ENCODE assay signal across 11 cellular contexts in the genomic region with DNA sequence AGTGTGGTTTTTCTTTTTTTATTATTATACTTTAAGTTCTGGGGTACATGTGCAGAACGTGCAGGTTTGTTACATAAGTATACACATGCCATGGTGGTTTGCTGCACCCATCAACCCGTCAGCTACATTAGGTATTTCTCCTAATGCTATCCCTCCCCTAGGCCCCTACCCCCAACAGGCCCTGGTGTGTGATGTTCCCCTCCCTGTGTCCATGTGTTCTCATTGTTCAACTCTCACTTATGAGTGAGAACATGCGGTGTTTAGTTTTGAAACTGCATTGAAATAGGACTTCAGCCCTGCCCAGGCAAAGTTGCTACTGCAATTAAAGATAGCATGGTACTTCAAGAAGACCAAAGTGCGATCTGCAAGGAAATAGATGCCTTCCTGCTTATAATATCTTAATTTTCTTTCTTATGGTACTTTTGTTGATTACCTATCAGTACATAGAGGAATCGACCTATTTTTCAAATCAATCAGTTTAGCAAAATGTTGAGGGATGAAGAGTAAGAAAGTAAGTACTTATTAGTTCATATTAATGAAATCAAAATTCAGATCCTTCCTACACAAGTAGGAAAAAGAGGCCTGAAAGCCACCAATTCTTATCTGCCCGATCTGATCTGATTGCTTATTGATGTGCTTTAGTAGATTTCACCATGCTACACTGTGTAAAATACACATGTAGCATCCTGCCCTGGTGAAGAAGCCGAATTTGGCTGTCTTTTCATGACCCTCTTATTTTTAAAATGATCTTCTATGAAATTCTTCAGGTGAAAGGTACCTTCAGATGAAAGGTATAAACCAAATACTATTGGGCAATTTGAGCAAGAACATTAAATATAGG.
DNase-seq lines count a peak whose midpoint lies in the region.
"Had no signal": no experiment of that assay in that cellular context is flagged by ENCODE, and none has a peak within 500 bp of the region (broad histone marks: within the 10 kb centered on the region; RNA-seq: fewer than 3 reads in every experiment).

No MANE protein-coding gene starts in this region.

- no peaks in the 10 kb centered on the region for H3K27me3 ChIP-seq in adipocyte (replicated peaks; ENCODE audit: control insufficient read depth, insufficient read depth, low read length)
- H3K27me3 ChIP-seq in subcutaneous abdominal adipose tissue (ENCODE audit: control insufficient read depth in 5 of 5, insufficient read depth in 4 of 5, low read length in 5 of 5) = no peaks in the 10 kb centered on the region
- H3K27me3 ChIP-seq: thyroid gland had no signal

- H3K4me3 ChIP-seq in adipocyte (ENCODE audit: low read length) (peak overlapping the region; percentile 95), iPS-18c (ENCODE audit: insufficient read depth, low read depth, low read length) (peak overlapping the region; percentile 26; the same call in 1 of the 2 replicates), subcutaneous abdominal adipose tissue (ENCODE audit: low read depth in 1 of 5, low read length in 5 of 5) (peak overlapping the region in 2 of 5 donors; percentile 99 to 100)

- H3K9me3 ChIP-seq in adipocyte (ENCODE audit: control insufficient read depth, low read length) (no peaks in the 10 kb centered on the region), iPS-18c (ENCODE audit: control insufficient read depth, insufficient read depth, low read length) (no peaks in the 10 kb centered on the region), subcutaneous abdominal adipose tissue (ENCODE audit: control insufficient read depth in 5 of 5, low read length in 5 of 5) (no peaks in the 10 kb centered on the region)
- H3K9me3 ChIP-seq: thyroid gland had no signal

- peak overlapping the region; percentile 88 for H3K9ac ChIP-seq in adipocyte (ENCODE audit: low read length)
- H3K9ac ChIP-seq in subcutaneous abdominal adipose tissue (ENCODE audit: low read length in 5 of 5) = peak overlapping the region; percentile 43 to 94 (median 91)

- DNase-seq in NCI-H82 (lab: John Stamatoyannopoulos, UW) (peak; percentile 47), NCI-H82 treated with DMSO at 0.1 percent for 48 hours (lab: John Stamatoyannopoulos, UW; ENCODE audit: unreplicated experiment) (no peak), adipocyte (ENCODE audit: low read depth) (no peak), GF-D8 (lab: John Stamatoyannopoulos, UW) (no peak)
- no peak for DNase-seq in activated CD4-positive, CD25-positive, alpha-beta regulatory T cell (lab: John Stamatoyannopoulos, UW)
- DNase-seq in activated naive CD4-positive, alpha-beta T cell treated with anti-CD3 and anti-CD28 coated beads, Interleukin-2, amount 50 U/mL, for 16 hours = no peak
- DNase-seq: 8988T, NCI-H1436 had no signal

- H3K4me1 ChIP-seq in adipocyte (ENCODE audit: control insufficient read depth, insufficient read depth, low read length) (peaks cover 10% of the 10 kb centered on the region), subcutaneous abdominal adipose tissue (ENCODE audit: control insufficient read depth in 5 of 5, insufficient read depth in 5 of 5, low read length in 5 of 5) (peaks cover 2 to 18% (median 13%) of the 10 kb centered on the region in 5 donors)

- H3K36me3 ChIP-seq in adipocyte (ENCODE audit: control insufficient read depth, insufficient read depth, low read length, severe bottlenecking) (no peaks in the 10 kb centered on the region), subcutaneous abdominal adipose tissue (ENCODE audit: control insufficient read depth in 5 of 5, insufficient read depth in 5 of 5, low read length in 5 of 5) (no peaks in the 10 kb centered on the region)
- H3K36me3 ChIP-seq: thyroid gland had no signal

- no peak overlapping the region for H3K27ac ChIP-seq in subcutaneous abdominal adipose tissue (ENCODE audit: low read depth, low read length)
